8 cellular contexts compared by ENCODE assay signal in the genomic region with DNA sequence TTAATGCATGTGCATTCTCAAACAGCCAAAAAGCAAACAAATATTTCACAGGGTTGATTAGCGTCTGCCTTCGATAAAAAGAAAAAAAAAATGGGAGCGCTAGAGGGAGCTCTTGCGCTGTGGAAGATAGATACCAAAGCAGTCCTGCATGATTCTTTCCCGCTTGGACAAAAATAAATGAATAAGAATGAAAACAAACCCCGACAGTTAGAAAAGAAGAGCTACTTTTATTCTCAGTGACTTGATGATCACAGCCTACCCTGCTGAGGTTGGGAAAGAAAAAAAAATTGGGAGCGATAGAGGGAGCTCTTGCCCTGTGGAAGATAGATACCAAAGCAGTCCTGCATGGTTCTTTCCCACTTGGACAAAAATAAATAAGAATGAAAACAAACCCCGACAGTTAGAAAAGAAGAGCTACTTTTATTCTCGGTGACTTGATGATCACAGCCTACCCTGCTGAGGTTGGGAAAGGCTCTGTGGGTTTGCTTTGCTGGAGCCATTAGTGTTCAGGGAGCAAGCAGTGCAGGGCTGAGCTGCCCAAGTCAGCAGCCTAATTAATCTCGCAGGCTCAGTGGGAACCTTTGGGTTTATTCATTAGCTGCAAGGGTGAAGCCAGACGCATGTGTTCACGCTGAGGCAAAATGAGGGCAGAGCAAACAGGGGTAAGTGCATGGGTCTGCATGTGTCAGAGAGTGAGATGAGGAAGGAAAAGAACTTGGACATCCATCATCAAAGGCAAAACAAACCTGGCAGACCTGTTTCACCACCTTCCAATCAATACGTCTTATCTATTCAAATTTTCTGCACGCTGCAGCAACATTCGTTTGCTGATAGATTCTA.
DNase-seq lines count a peak whose midpoint lies in the region; TF ChIP-seq lines count a peak whose summit lies in the region.

No MANE protein-coding gene starts in this region.

- H3K27ac ChIP-seq in stomach: no peak overlapping the region

- peaks cover 0 to 13% (median 3%) of the 10 kb centered on the region in 4 donors for H3K4me1 ChIP-seq in stomach

- intact Hi-C loops in stomach (cut with DNase I; ENCODE audit: low total_unique reads): no loop called here

- no peak for TF ChIP-seq EP300 in stomach (IDR thresholded peaks at IDR 0.05)

- H3K9me3 ChIP-seq in stomach: no peaks in the 10 kb centered on the region

- H3K36me3 ChIP-seq in stomach: no peaks in the 10 kb centered on the region

- TF ChIP-seq CTCF in AG09309 (IDR thresholded peaks at IDR 0.05; ENCODE audit: control insufficient read depth, insufficient read depth, low read depth, low read length, missing control alignments): peak; percentile 54
- peak; percentile 38 for TF ChIP-seq CTCF in GM12865 (IDR thresholded peaks at IDR 0.05; ENCODE audit: insufficient read depth, low read depth, low read length, missing control alignments)
- peak; percentile 13 for TF ChIP-seq CTCF in cardiac fibroblast (IDR thresholded peaks at IDR 0.05; ENCODE audit: low read depth, low read length)
- TF ChIP-seq CTCF in stomach (IDR thresholded peaks at IDR 0.05): peak in 3 of 7 experiments; percentile 6 to 42 (median 24)

- no peak overlapping the region for H3K4me3 ChIP-seq in AG09309 (ENCODE audit: control insufficient read depth, low read depth, low read length)
- no peak overlapping the region for H3K4me3 ChIP-seq in GM12865 (ENCODE audit: low read depth, low read length)
- no peak overlapping the region for H3K4me3 ChIP-seq in cardiac fibroblast (replicated peaks in 1 of 2; ENCODE audit: low read depth in 2 of 2, low read length in 2 of 2)
- H3K4me3 ChIP-seq in stomach: no peak overlapping the region

- H3K27me3 ChIP-seq in stomach: no peaks in the 10 kb centered on the region

- 3 to 7% (median 5%) methylated on average over 15 of the region's 15 CpGs for WGBS in stomach, 5 donors

- TF ChIP-seq POLR2A in stomach (IDR thresholded peaks at IDR 0.05): no peak

- DNase-seq in AG09309 (ENCODE audit: low read depth) (no peak), GM12865 (ENCODE audit: low read depth) (peak; percentile 4), NCI-H146 treated with DMSO at 0.1 percent for 48 hours (lab: John Stamatoyannopoulos, UW; ENCODE audit: unreplicated experiment) (peak; percentile 55), cardiac fibroblast (ENCODE audit: low read depth in 2 of 2) (peak; percentile 14 to 28), midbrain (lab: John Stamatoyannopoulos, UW) (peak; percentile 65), stomach (no peak), cerebellum (ENCODE audit: low spot score) (no peak), COR-L47 (lab: John Stamatoyannopoulos, UW) (no peak)

Comparison
In these comparisons a context has a peak if more than half of its experiments do, and no peak if none do; other contexts are left out.
1. DNase-seq: peak in GM12865 (single experiment), NCI-H146 treated with DMSO at 0.1 percent for 48 hours (single experiment), cardiac fibroblast (2 of 2) and midbrain (single experiment); none in AG09309 (single experiment), stomach (single experiment), cerebellum (single experiment) and COR-L47 (single experiment).